Comparison of ENCODE assay signal across 1 cellular context in genomic region chr4:7226464-7226863, GRCh38.
TF ChIP-seq lines count a peak whose summit lies in the region.

No MANE protein-coding gene starts in this region.

TF ChIP-seq in GM23338, 12 proteins besides CTCF, POLR2A, EP300 and RAD21:
- TF ChIP-seq ZNF331 (CRISPR knock-in tag; IDR thresholded peaks at IDR 0.05; ENCODE audit: low read depth) (no peak), STAT1 (IDR thresholded peaks at IDR 0.05; ENCODE audit: unreplicated experiment) (no peak), ZNF114 (CRISPR knock-in tag; IDR thresholded peaks at IDR 0.05) (no peak), NANOG (IDR thresholded peaks at IDR 0.05; ENCODE audit: borderline replicate concordance) (no peak), CREB1 (CRISPR knock-in tag; IDR thresholded peaks at IDR 0.05; ENCODE audit: low read depth) (no peak), REST (IDR thresholded peaks at IDR 0.05; ENCODE audit: unreplicated experiment) (no peak), EZH2 (IDR thresholded peaks at IDR 0.05; ENCODE audit: low read depth, unreplicated experiment) (no peak), EZH2phosphoT487 (IDR thresholded peaks at IDR 0.05; ENCODE audit: unreplicated experiment) (no peak), JUNB (IDR thresholded peaks at IDR 0.05; ENCODE audit: unreplicated experiment) (no peak), POLR2AphosphoS5 (IDR thresholded peaks at IDR 0.05; ENCODE audit: low read depth) (no peak), ETS1 (IDR thresholded peaks at IDR 0.05) (no peak)
